8 cellular contexts compared by ENCODE assay signal in the genomic region with DNA sequence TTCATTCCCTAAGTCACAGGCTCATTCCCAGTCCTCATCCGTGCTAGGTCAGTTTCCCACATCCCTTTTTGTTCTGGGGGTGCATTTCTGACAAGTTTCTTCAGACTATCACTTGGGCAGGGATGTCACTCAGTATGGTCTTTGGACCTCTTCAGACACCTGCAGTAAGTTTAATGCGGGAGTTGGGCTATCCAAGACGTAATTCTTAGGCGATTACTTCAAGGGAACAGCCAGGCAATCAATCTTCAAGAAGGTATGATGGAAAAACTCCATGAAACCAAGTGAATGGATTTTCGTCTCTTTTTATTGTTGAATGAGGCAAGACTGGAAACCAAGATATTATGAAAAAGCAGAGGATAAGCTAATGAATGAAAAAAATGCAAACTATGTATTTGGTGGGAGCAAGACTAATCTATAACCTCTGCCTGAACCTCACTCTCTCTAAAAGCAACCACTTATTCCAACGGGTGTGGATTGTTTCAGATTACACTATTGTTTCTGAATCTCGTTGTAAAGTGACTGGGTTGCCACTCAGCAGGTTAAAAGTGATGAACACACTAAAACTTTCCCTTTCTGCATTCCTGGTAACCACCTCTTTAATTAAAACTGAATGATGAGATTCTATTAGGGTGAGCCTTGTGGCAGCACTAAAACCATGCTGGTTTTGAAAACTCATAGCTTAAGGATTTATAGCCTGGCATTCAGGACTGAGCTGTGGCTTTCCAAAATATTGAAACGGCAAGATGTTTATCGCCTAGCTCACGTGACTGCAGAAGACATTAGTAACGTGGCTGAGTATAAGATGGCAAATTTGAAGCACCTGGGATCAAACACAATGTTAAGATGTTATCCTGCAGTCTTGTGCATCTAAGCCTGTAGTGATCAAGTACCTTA. TPM values are rescaled to one million over a fixed set of nuclear protein-coding genes. Genes with fewer than 3 reads are reported as not detected.
DNase-seq lines count a peak whose midpoint lies in the region; ATAC-seq and TF ChIP-seq lines count a peak whose summit lies in the region.

No MANE protein-coding gene starts in this region.

- peak overlapping the region; percentile 84 for H3K27ac ChIP-seq in SJSA1

- ATAC-seq in GM18868 (IDR thresholded peaks at IDR 0.05; ENCODE audit: unreplicated experiment) = no peak
- no peak for ATAC-seq in stimulated activated naive CD8-positive, alpha-beta T cell treated with anti-CD3 and anti-CD28 coated beads, Interleukin-15, amount 100 ng/mL, for 72 hours

- H3K9me3 ChIP-seq in SJSA1 (replicated peaks) = no peaks in the 10 kb centered on the region

- H3K36me3 ChIP-seq in SJSA1 = peaks cover 21% of the 10 kb centered on the region

- peak overlapping the region; percentile 90 for H3K4me3 ChIP-seq in SJSA1
- H3K4me3 ChIP-seq in skeletal muscle cell (ENCODE audit: low read depth, low read length) = peak overlapping the region; percentile 76

- no peak overlapping the region for H3K27ac Mint-ChIP-seq in stimulated activated naive CD8-positive, alpha-beta T cell treated with anti-CD3 and anti-CD28 coated beads, Interleukin-15, amount 100 ng/mL, for 72 hours

- peak overlapping the region in 1 of 2 donors; percentile 64 for H3K4me3 Mint-ChIP-seq in stimulated activated naive CD8-positive, alpha-beta T cell treated with anti-CD3 and anti-CD28 coated beads, Interleukin-15, amount 100 ng/mL, for 72 hours

- TF ChIP-seq CTCF in GM13977 (IDR thresholded peaks at IDR 0.05; ENCODE audit: extremely low read depth, insufficient read depth, missing control alignments) = no peak

- H3K9me3 Mint-ChIP-seq in stimulated activated naive CD8-positive, alpha-beta T cell treated with anti-CD3 and anti-CD28 coated beads, Interleukin-15, amount 100 ng/mL, for 72 hours = peaks cover 0 to 12% of the 10 kb centered on the region in 2 donors

- no peaks in the 10 kb centered on the region for H3K27me3 ChIP-seq in SJSA1 (replicated peaks)

- H3K27me3 Mint-ChIP-seq in stimulated activated naive CD8-positive, alpha-beta T cell treated with anti-CD3 and anti-CD28 coated beads, Interleukin-15, amount 100 ng/mL, for 72 hours = peaks cover 65% of the 10 kb centered on the region

- in situ Hi-C loops in GM13977 (cut with MboI; ENCODE audit: low pct_unique_long_range_greater_than_20kb, low sequenced_read_pairs, unreplicated experiment) = no loop called here

- DNase-seq in GM13977 (ENCODE audit: low spot score) = peak; percentile 25
- DNase-seq in SJSA1 (ENCODE audit: low read depth in 1 of 2, low spot score in 2 of 2) = peak in 1 of 2 experiments; percentile 54
- peak; percentile 22 for DNase-seq in glomerular visceral epithelial cell (ENCODE audit: extremely low spot score)
- DNase-seq in skeletal muscle cell (ENCODE audit: low read depth) = no peak
- DNase-seq in activated CD8-positive, alpha-beta memory T cell treated with anti-CD3 and anti-CD28 coated beads for 24 hours = no peak
- DNase-seq in 8988T = no peak
- no peak for DNase-seq in stimulated activated naive CD8-positive, alpha-beta T cell treated with anti-CD3 and anti-CD28 coated beads, Interleukin-15, amount 100 ng/mL, for 72 hours

- peaks cover 59% of the 10 kb centered on the region for H3K4me1 ChIP-seq in SJSA1 (replicated peaks)

- peaks cover 9% of the 10 kb centered on the region for H3K4me1 Mint-ChIP-seq in stimulated activated naive CD8-positive, alpha-beta T cell treated with anti-CD3 and anti-CD28 coated beads, Interleukin-15, amount 100 ng/mL, for 72 hours

RNA-seq across cellular contexts. Expression of a gene that starts 1.1 kb away (rescaled TPM):
- total RNA-seq in SJSA1 (2014; rRNA removed; shearing (Covaris generic)) = 15.0 and 25.4 TPM in 2 replicates

Comparison
In these comparisons a context has a peak if more than half of its experiments do, and no peak if none do; other contexts are left out.
1. DNase-seq: peak in GM13977 (single experiment) and glomerular visceral epithelial cell (single experiment); none in skeletal muscle cell (single experiment), activated CD8-positive, alpha-beta memory T cell treated with anti-CD3 and anti-CD28 coated beads for 24 hours (single experiment), 8988T (single experiment) and stimulated activated naive CD8-positive, alpha-beta T cell treated with anti-CD3 and anti-CD28 coated beads, Interleukin-15, amount 100 ng/mL, for 72 hours (0 of 2).